In the genomic region with DNA sequence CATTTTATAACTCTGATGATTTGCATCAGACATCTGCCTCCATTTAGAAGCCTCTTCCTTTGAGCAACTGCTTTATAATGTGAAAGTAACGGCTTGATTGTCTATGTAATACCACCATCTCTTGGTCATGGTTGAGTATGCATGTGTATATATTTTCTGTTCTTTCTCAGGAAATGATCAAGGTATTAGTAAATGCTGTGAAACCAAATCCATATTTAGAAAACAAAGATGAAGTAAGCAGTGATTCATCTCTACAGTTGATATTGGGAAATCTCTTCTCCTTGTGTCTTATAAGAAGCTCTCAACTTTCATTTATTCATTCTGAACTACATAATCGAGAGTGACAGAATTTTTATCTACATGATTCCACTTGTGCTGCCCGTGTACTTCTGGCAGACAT, we compare ENCODE assay signal across 8 cellular contexts.
DNase-seq lines count a peak whose midpoint lies in the region; ATAC-seq and TF ChIP-seq lines count a peak whose summit lies in the region.

No MANE protein-coding gene starts in this region.

- DNase-seq in Caki2 (ENCODE audit: low read depth) = peak; percentile 8
- peak; percentile 28 for DNase-seq in SK-N-DZ (ENCODE audit: low spot score)
- no peak for DNase-seq in left ventricle myocardium inferior
- no peak for DNase-seq in upper lobe of left lung
- DNase-seq in CD1c-positive myeloid dendritic cell (ENCODE audit: extremely low spot score) = no peak

- H3K36me3 ChIP-seq in left ventricle myocardium inferior (no peaks in the 10 kb centered on the region), upper lobe of left lung (no peaks in the 10 kb centered on the region)

- 36 to 42% methylated on average over 3 of the region's 3 CpGs for WGBS in upper lobe of left lung, 2 donors

- no peaks in the 10 kb centered on the region for H3K4me1 ChIP-seq in left ventricle myocardium inferior
- peaks cover 0 to 3% (median 0%) of the 10 kb centered on the region in 4 donors for H3K4me1 ChIP-seq in upper lobe of left lung

- H3K4me3 ChIP-seq in left ventricle myocardium inferior (no peak overlapping the region), upper lobe of left lung (no peak overlapping the region)

- peak; percentile 58 for TF ChIP-seq CTCF in left ventricle myocardium inferior (IDR thresholded peaks at IDR 0.05; ENCODE audit: borderline replicate concordance)
- peak in 5 of 6 experiments; percentile 34 to 70 (median 46) for TF ChIP-seq CTCF in upper lobe of left lung (IDR thresholded peaks at IDR 0.05)

- in situ Hi-C loops in Caki2 (cut with HindIII; ENCODE audit: low pct_unique_long_range_greater_than_20kb, low sequenced_read_pairs) = no loop called here

- intact Hi-C loops in left ventricle myocardium inferior (cut with micrococcal nuclease) = loop anchor here (5.0 kb wide), 1 partner anchor 245 kb away; no protein-coding TSS in a partner anchor

- TF ChIP-seq EP300 in upper lobe of left lung (IDR thresholded peaks at IDR 0.05) = no peak

- H3K27me3 ChIP-seq in left ventricle myocardium inferior (ENCODE audit: low read depth) (no peaks in the 10 kb centered on the region), upper lobe of left lung (no peaks in the 10 kb centered on the region)

- peak; percentile 78 for ATAC-seq in GM19452 (IDR thresholded peaks at IDR 0.05; ENCODE audit: unreplicated experiment)
- peak; percentile 76 for ATAC-seq in HG03520 (IDR thresholded peaks at IDR 0.05; ENCODE audit: unreplicated experiment)
- ATAC-seq in upper lobe of left lung (ENCODE audit: low FRiP score in 2 of 2) = peak in 1 of 2 donors; percentile 76
- no peak for ATAC-seq in HG02571 (IDR thresholded peaks at IDR 0.05; ENCODE audit: unreplicated experiment)

- TF ChIP-seq POLR2A in upper lobe of left lung (IDR thresholded peaks at IDR 0.05) = no peak

- H3K9me3 ChIP-seq in left ventricle myocardium inferior (replicated peaks) = no peaks in the 10 kb centered on the region
- H3K9me3 ChIP-seq in upper lobe of left lung = no peaks in the 10 kb centered on the region

- H3K27ac ChIP-seq in left ventricle myocardium inferior (replicated peaks) = no peak overlapping the region
- H3K27ac ChIP-seq in upper lobe of left lung = no peak overlapping the region

Comparison
In these comparisons a context has a peak if more than half of its experiments do, and no peak if none do; other contexts are left out.
1. DNase-seq: peak in Caki2 (single experiment) and SK-N-DZ (single experiment); none in left ventricle myocardium inferior (single experiment), upper lobe of left lung (0 of 2) and CD1c-positive myeloid dendritic cell (single experiment).